In the genomic region with DNA sequence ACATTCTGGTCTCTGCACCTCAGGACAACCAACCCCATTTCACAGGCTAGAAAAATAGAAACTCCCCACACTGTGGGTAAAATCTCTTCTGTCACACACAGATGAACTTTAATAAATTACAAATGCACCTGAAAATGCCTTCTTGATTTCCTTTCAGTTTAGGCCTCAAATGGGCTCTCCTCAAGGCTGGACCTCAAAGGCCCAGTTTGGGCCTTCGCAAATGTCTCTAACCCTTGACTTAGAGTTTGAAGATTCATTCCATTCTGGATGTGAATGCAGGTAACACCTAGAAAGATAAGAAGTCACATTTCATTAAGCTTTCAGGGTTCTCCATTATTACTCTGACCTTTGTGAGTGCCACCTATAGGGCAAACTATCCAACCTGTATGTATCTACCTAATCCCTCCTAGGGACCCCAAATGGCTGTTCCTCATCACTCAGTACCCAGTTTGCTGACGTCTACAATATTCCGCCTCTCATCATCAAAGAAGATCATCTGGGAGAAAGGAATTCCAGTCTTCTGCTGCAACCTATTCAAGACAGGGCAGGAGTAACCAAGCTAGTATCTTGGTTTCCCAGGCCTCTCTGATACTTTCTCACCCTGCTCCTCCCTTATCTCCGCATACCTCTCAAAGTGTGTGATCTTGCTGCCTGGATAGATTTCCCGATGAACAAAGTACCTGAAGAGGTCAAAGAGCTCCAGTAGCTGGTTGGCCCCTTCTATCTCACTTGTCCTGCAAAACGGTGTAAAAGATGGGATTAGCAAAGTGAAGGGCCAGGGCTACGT, we compare ENCODE assay signal across 8 cellular contexts. TPM values are rescaled to one million over a fixed set of nuclear protein-coding genes. Genes with fewer than 3 reads are reported as not detected.
DNase-seq lines count a peak whose midpoint lies in the region; ATAC-seq, FAIRE-seq and TF ChIP-seq lines count a peak whose summit lies in the region.

No MANE protein-coding gene starts in this region.

- DNase-seq in T-helper 2 cell treated with Interferon-gamma antibody and Interleukin-4, amounts not matched to agents 5 μg/mL and 100 μg/mL, for 36 hours (ENCODE audit: low spot score) = no peak
- DNase-seq in T-helper 2 cell = no peak
- no peak for DNase-seq in adipocyte (ENCODE audit: low read depth)
- DNase-seq in keratinocyte (ENCODE audit: low read depth, low spot score) = no peak
- DNase-seq in substantia nigra (lab: John Stamatoyannopoulos, UW) = no peak

- peak overlapping the region; percentile 83 for H2AFZ ChIP-seq in keratinocyte (ENCODE audit: control insufficient read depth, low read length)

- H3K36me3 ChIP-seq in adipocyte (ENCODE audit: control insufficient read depth, insufficient read depth, low read length, severe bottlenecking) (peaks cover 37% of the 10 kb centered on the region), keratinocyte (ENCODE audit: control insufficient read depth in 2 of 2, extremely low read depth in 1 of 2, insufficient read depth in 2 of 2, low read length in 2 of 2) (peaks cover 10 to 24% of the 10 kb centered on the region in 2 experiments)

- H3K9me3 ChIP-seq in adipocyte (ENCODE audit: control insufficient read depth, low read length) (no peaks in the 10 kb centered on the region), keratinocyte (ENCODE audit: control insufficient read depth, low read depth, low read length) (no peaks in the 10 kb centered on the region)

- H3K4me3 Mint-ChIP-seq in T-helper 2 cell treated with Interferon-gamma antibody and Interleukin-4, amounts not matched to agents 5 μg/mL and 100 μg/mL, for 36 hours = peak overlapping the region; percentile 87

- dilution Hi-C loops in keratinocyte (cut with MboI; ENCODE audit: extremely low pct_ligation_motif_present, low sequenced_read_pairs) = no loop called here

- H3K27me3 Mint-ChIP-seq in T-helper 2 cell treated with Interferon-gamma antibody and Interleukin-4, amounts not matched to agents 5 μg/mL and 100 μg/mL, for 36 hours (ENCODE audit: low read depth) = no peaks in the 10 kb centered on the region

- H3K36me3 Mint-ChIP-seq in T-helper 2 cell treated with Interferon-gamma antibody and Interleukin-4, amounts not matched to agents 5 μg/mL and 100 μg/mL, for 36 hours (ENCODE audit: low read depth) = peaks cover 43% of the 10 kb centered on the region

- FAIRE-seq in keratinocyte (lab: Jason Lieb, UNC) = no peak

- H3K4me2 ChIP-seq in keratinocyte (ENCODE audit: control insufficient read depth, extremely low read depth, insufficient read depth, low read depth, low read length) = peak overlapping the region; percentile 90

- H3K9me3 Mint-ChIP-seq in T-helper 2 cell treated with Interferon-gamma antibody and Interleukin-4, amounts not matched to agents 5 μg/mL and 100 μg/mL, for 36 hours = no peaks in the 10 kb centered on the region

- H3K9ac ChIP-seq in adipocyte (ENCODE audit: low read length) (peak overlapping the region; percentile 97), keratinocyte (ENCODE audit: control insufficient read depth, extremely low read depth, insufficient read depth, low read length) (peak overlapping the region; percentile 97)

- H3K4me1 ChIP-seq in adipocyte (ENCODE audit: control insufficient read depth, insufficient read depth, low read length) = peaks cover 14% of the 10 kb centered on the region
- peaks cover 12% of the 10 kb centered on the region for H3K4me1 ChIP-seq in keratinocyte (ENCODE audit: control insufficient read depth, extremely low read depth, insufficient read depth, low read length)

- no peak for ATAC-seq in GM21447 (IDR thresholded peaks at IDR 0.05; ENCODE audit: unreplicated experiment)
- ATAC-seq in HG03045 (IDR thresholded peaks at IDR 0.05; ENCODE audit: unreplicated experiment) = no peak
- no peak for ATAC-seq in HG02571 (IDR thresholded peaks at IDR 0.05; ENCODE audit: unreplicated experiment)

- H4K20me1 ChIP-seq in keratinocyte (ENCODE audit: control insufficient read depth, extremely low read depth, insufficient read depth, low read length) = no peaks in the 10 kb centered on the region

- peaks cover 12% of the 10 kb centered on the region for H3K79me2 ChIP-seq in keratinocyte (ENCODE audit: control insufficient read depth, insufficient read depth, low read length)

- H3K27ac Mint-ChIP-seq in T-helper 2 cell treated with Interferon-gamma antibody and Interleukin-4, amounts not matched to agents 5 μg/mL and 100 μg/mL, for 36 hours = peak overlapping the region; percentile 96

- H3K4me3 ChIP-seq in adipocyte (ENCODE audit: low read length) (peak overlapping the region; percentile 93), keratinocyte (ENCODE audit: control insufficient read depth in 2 of 3, extremely low read depth in 1 of 3, insufficient read depth in 2 of 3, low read depth in 1 of 3, low read length in 3 of 3) (peak overlapping the region; percentile 59 to 85 (median 82))

- H3K4me1 Mint-ChIP-seq in T-helper 2 cell treated with Interferon-gamma antibody and Interleukin-4, amounts not matched to agents 5 μg/mL and 100 μg/mL, for 36 hours (ENCODE audit: low read depth) = peaks cover 29% of the 10 kb centered on the region

- no peaks in the 10 kb centered on the region for H3K9me1 ChIP-seq in keratinocyte (ENCODE audit: control insufficient read depth, extremely low read depth, insufficient read depth, low read length)

- TF ChIP-seq CTCF in keratinocyte (optimal IDR thresholded peaks at IDR 0.05 in 1 of 3, IDR thresholded peaks at IDR 0.05 in 1 of 3, conservative IDR thresholded peaks at IDR 0.05 in 1 of 3; ENCODE audit: extremely low read depth in 1 of 3, insufficient read depth in 2 of 3, low read length in 3 of 3) = no peak

- H3K27ac ChIP-seq in keratinocyte (ENCODE audit: control insufficient read depth, insufficient read depth, low read length) (peak overlapping the region; percentile 97), substantia nigra (ENCODE audit: low read depth, low read length, poor library complexity, severe bottlenecking) (peak overlapping the region; percentile 65)

- H3K27me3 ChIP-seq in adipocyte (replicated peaks; ENCODE audit: control insufficient read depth, insufficient read depth, low read length) = no peaks in the 10 kb centered on the region
- H3K27me3 ChIP-seq in keratinocyte (ENCODE audit: control insufficient read depth, extremely low read depth, insufficient read depth, low read length) = no peaks in the 10 kb centered on the region

RNA-seq across cellular contexts. Expression of a gene that starts 0.8 kb away (rescaled TPM):
- polyA plus RNA-seq in keratinocyte = 48.0 to 86.6 TPM (median 54.5 TPM) in 3 replicates
- 197 TPM for polyA plus RNA-seq in keratinocyte (2011; ENCODE audit: low read depth)
- 73.7 and 75.3 TPM in 2 replicates for polyA plus RNA-seq in keratinocyte (2011; cell fraction: cytosol; rRNA removed)
- polyA plus RNA-seq in keratinocyte (2011; cell fraction: nucleus; rRNA removed) = 43.0 and 60.1 TPM in 2 replicates
- polyA plus RNA-seq in keratinocyte (2012; ENCODE audit: low replicate concordance) = 60.4 and 62.3 TPM in 2 replicates
- polyA minus RNA-seq in keratinocyte = 1.0 to 22.0 TPM (median 8.9 TPM) in 3 replicates
- 6.9 TPM for polyA minus RNA-seq in keratinocyte (2011; cell fraction: cytosol; rRNA and poly(A)+ RNA removed)
- polyA minus RNA-seq in keratinocyte (2011; cell fraction: nucleus; rRNA and poly(A)+ RNA removed) = 1.4 and 4.9 TPM in 2 replicates

RNA-seq across cellular contexts. Expression of a gene that starts 1.8 kb away (rescaled TPM):
- polyA plus RNA-seq in keratinocyte = 7.0 to 7.5 TPM (median 7.3 TPM) in 3 replicates
- polyA plus RNA-seq in keratinocyte (2011; ENCODE audit: low read depth) = 4.2 TPM
- polyA plus RNA-seq in keratinocyte (2011; cell fraction: cytosol; rRNA removed) = 5.0 and 6.9 TPM in 2 replicates
- polyA plus RNA-seq in keratinocyte (2011; cell fraction: nucleus; rRNA removed) = 8.9 and 10.8 TPM in 2 replicates
- 4.3 and 9.4 TPM in 2 replicates for polyA plus RNA-seq in keratinocyte (2012; ENCODE audit: low replicate concordance)
- 2.3 to 3.2 TPM in 2 of 3 replicates, not detected in the other for polyA minus RNA-seq in keratinocyte
- 3.1 TPM for polyA minus RNA-seq in keratinocyte (2011; cell fraction: cytosol; rRNA and poly(A)+ RNA removed)
- 2.6 and 3.4 TPM in 2 replicates for polyA minus RNA-seq in keratinocyte (2011; cell fraction: nucleus; rRNA and poly(A)+ RNA removed)

RNA-seq across cellular contexts. Expression of a gene that starts 8.6 kb away (rescaled TPM):
- polyA plus RNA-seq in keratinocyte = 0.09 TPM in 1 of 3 replicates, not detected in the others
- polyA plus RNA-seq in keratinocyte (2011; ENCODE audit: low read depth) = not detected
- polyA plus RNA-seq in keratinocyte (2011; cell fraction: cytosol; rRNA removed) = not detected in 2 replicates
- 0.16 TPM in 1 of 2 replicates, not detected in the other for polyA plus RNA-seq in keratinocyte (2011; cell fraction: nucleus; rRNA removed)
- 0.83 and 2.4 TPM in 2 replicates for polyA plus RNA-seq in keratinocyte (2012; ENCODE audit: low replicate concordance)
- 0.29 to 0.46 TPM in 2 of 3 replicates, not detected in the other for polyA minus RNA-seq in keratinocyte
- polyA minus RNA-seq in keratinocyte (2011; cell fraction: cytosol; rRNA and poly(A)+ RNA removed) = not detected
- not detected in 2 replicates for polyA minus RNA-seq in keratinocyte (2011; cell fraction: nucleus; rRNA and poly(A)+ RNA removed)

RNA-seq across cellular contexts. Expression of a gene that starts 18.1 kb away (rescaled TPM):
- 458 to 509 TPM (median 499 TPM) in 3 replicates for polyA plus RNA-seq in keratinocyte
- 146 TPM for polyA plus RNA-seq in keratinocyte (2011; ENCODE audit: low read depth)
- polyA plus RNA-seq in keratinocyte (2011; cell fraction: cytosol; rRNA removed) = 470 and 537 TPM in 2 replicates
- polyA plus RNA-seq in keratinocyte (2011; cell fraction: nucleus; rRNA removed) = 167 and 216 TPM in 2 replicates
- polyA plus RNA-seq in keratinocyte (2012; ENCODE audit: low replicate concordance) = 337 and 494 TPM in 2 replicates
- polyA minus RNA-seq in keratinocyte = 108 to 141 TPM (median 126 TPM) in 3 replicates
- 114 TPM for polyA minus RNA-seq in keratinocyte (2011; cell fraction: cytosol; rRNA and poly(A)+ RNA removed)
- polyA minus RNA-seq in keratinocyte (2011; cell fraction: nucleus; rRNA and poly(A)+ RNA removed) = 27.1 and 42.4 TPM in 2 replicates

RNA-seq across cellular contexts. Expression of a gene that starts 18.7 kb away (rescaled TPM):
- polyA plus RNA-seq in keratinocyte = 84.1 to 90.0 TPM (median 84.6 TPM) in 3 replicates
- polyA plus RNA-seq in keratinocyte (2011; ENCODE audit: low read depth) = 20.8 TPM
- 75.6 and 78.2 TPM in 2 replicates for polyA plus RNA-seq in keratinocyte (2011; cell fraction: cytosol; rRNA removed)
- polyA plus RNA-seq in keratinocyte (2011; cell fraction: nucleus; rRNA removed) = 97.9 and 98.6 TPM in 2 replicates
- polyA plus RNA-seq in keratinocyte (2012; ENCODE audit: low replicate concordance) = 48.3 and 76.4 TPM in 2 replicates
- 76.9 to 98.2 TPM (median 79.0 TPM) in 3 replicates for polyA minus RNA-seq in keratinocyte
- 41.6 TPM for polyA minus RNA-seq in keratinocyte (2011; cell fraction: cytosol; rRNA and poly(A)+ RNA removed)
- 40.4 and 41.3 TPM in 2 replicates for polyA minus RNA-seq in keratinocyte (2011; cell fraction: nucleus; rRNA and poly(A)+ RNA removed)
